14 cellular contexts compared by ENCODE assay signal in the genomic region with DNA sequence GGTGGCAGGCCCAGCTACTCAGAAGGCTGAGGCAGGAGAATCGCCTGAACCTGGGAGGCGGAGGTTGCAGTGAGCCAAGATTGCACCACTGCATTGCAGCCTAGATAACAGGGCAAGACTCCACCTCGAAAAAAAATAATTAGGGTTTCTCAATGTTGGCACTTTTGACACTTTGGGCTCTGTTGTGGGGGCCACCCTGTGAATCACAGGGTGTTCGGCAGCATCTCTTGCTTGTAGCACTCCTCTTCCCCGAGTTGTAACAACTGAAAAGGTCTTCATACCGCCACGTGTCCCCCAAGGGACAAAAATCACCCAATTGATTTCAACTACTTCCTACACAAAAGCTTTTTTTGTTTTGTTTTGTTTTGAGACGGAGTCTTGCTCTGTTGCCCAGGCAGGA. TPM values are rescaled to one million over a fixed set of nuclear protein-coding genes. Genes with fewer than 3 reads are reported as not detected.
A peak's percentile ranks its signal among the peaks of the same experiment; 100 is the strongest.
DNase-seq lines count a peak whose midpoint lies in the region; ATAC-seq and TF ChIP-seq lines count a peak whose summit lies in the region.
"Had no signal": no experiment of that assay in that cellular context is flagged by ENCODE, and none has a peak within 500 bp of the region (broad histone marks: within the 10 kb centered on the region; RNA-seq: fewer than 3 reads in every experiment).

No MANE protein-coding gene starts in this region.

- H3K4me1 ChIP-seq in BLaER1 treated with 17β-estradiol and CSF1 and Interleukin-3, amounts not matched to agents 10 nM and 100 nM, result peaks cover 13 to 49% (median 32%) of the 10 kb centered on the region in 10 experiments

- TF ChIP-seq CTCF in NB4 (IDR thresholded peaks at IDR 0.05; ENCODE audit: low read depth, low read length), result no peak
- TF ChIP-seq CTCF in activated CD8-positive, alpha-beta T cell treated with anti-CD3 and anti-CD28 coated beads for 36 hours (IDR thresholded peaks at IDR 0.05), result no peak

- peak overlapping the region in 6 of 11 experiments; percentile 7 to 54 (median 28); a peak in 8 of 22 replicates for H3K9ac ChIP-seq in BLaER1 treated with 17β-estradiol and CSF1 and Interleukin-3, amounts not matched to agents 10 nM and 100 nM

- intact Hi-C loops in activated CD8-positive, alpha-beta T cell treated with anti-CD3 and anti-CD28 coated beads for 36 hours (cut with micrococcal nuclease), result loop anchor here (2.0 to 5.0 kb wide), 2 partner anchors 53 to 223 kb away; a partner anchor contains a TSS
- intact Hi-C loops in cardiac septum (cut with DNase I), result loop anchor here (2.0 to 10.0 kb wide), 2 partner anchors 223 to 611 kb away; no protein-coding TSS in a partner anchor

- ATAC-seq in activated CD8-positive, alpha-beta T cell treated with anti-CD3 and anti-CD28 coated beads for 36 hours, result no peak
- ATAC-seq in memory B cell (ENCODE audit: low read depth) (peak; percentile 27), HG03039 (IDR thresholded peaks at IDR 0.05; ENCODE audit: unreplicated experiment) (no peak)

- H3K9me3 ChIP-seq in BLaER1 treated with 17β-estradiol and CSF1 and Interleukin-3, amounts not matched to agents 10 nM and 100 nM (replicated peaks in 1 of 11), result no peaks in the 10 kb centered on the region
- H3K9me3 ChIP-seq: A549, Caco-2 had no signal

- H3K27me3 Mint-ChIP-seq in activated CD8-positive, alpha-beta T cell treated with anti-CD3 and anti-CD28 coated beads for 36 hours, result peaks cover 7% of the 10 kb centered on the region
- peaks cover 14% of the 10 kb centered on the region for H3K27me3 Mint-ChIP-seq in memory B cell

- no peak for TF ChIP-seq POLR2A in NB4 (IDR thresholded peaks at IDR 0.05; ENCODE audit: extremely low read depth, insufficient read length)

- peaks cover 4% of the 10 kb centered on the region for H3K9me3 Mint-ChIP-seq in activated CD8-positive, alpha-beta T cell treated with anti-CD3 and anti-CD28 coated beads for 36 hours
- H3K9me3 Mint-ChIP-seq in memory B cell, result no peaks in the 10 kb centered on the region

- H3K4me2 ChIP-seq in BLaER1 treated with 17β-estradiol and CSF1 and Interleukin-3, amounts not matched to agents 10 nM and 100 nM, result peak overlapping the region; percentile 32 to 74 (median 67); a peak in 21 of 22 replicates
- H3K4me2 ChIP-seq: A549 had no signal

- peaks cover 0 to 6% (median 0%) of the 10 kb centered on the region in 11 experiments; a peak in 1 of 22 replicates for H3K27me3 ChIP-seq in BLaER1 treated with 17β-estradiol and CSF1 and Interleukin-3, amounts not matched to agents 10 nM and 100 nM

- 0 out of 22 replicates have a peak, but pooled peaks cover 0 to 3% (median 0%) of the 10 kb centered on the region in 11 experiments for H3K36me3 ChIP-seq in BLaER1 treated with 17β-estradiol and CSF1 and Interleukin-3, amounts not matched to agents 10 nM and 100 nM

- DNase-seq in NB4 (ENCODE audit: low read depth) (peak; percentile 54), memory B cell (ENCODE audit: low spot score in 2 of 2) (peak in 1 of 2 donors; percentile 5), SHP77 (lab: John Stamatoyannopoulos, UW) (no peak), cardiac septum (ENCODE audit: low spot score) (no peak)
- DNase-seq in activated CD8-positive, alpha-beta T cell treated with anti-CD3 and anti-CD28 coated beads for 36 hours, result no peak
- no peak for DNase-seq in NK-92 treated with Interleukin-12 subunit alpha and Interleukin-12 subunit beta, amount 100 ng/mL, for 24 hours (lab: John Stamatoyannopoulos, UW)
- DNase-seq: EL, IMR-90, NCI-H1436 treated with DMSO at 0.1 percent for 48 hours had no signal

- H3K4me3 ChIP-seq in BLaER1 treated with 17β-estradiol and CSF1 and Interleukin-3, amounts not matched to agents 10 nM and 100 nM, result no peak overlapping the region
- no peak overlapping the region for H3K4me3 ChIP-seq in NB4 (ENCODE audit: low read depth, low read length)
- H3K4me3 ChIP-seq: A549 had no signal

- H3K4me3 Mint-ChIP-seq in activated CD8-positive, alpha-beta T cell treated with anti-CD3 and anti-CD28 coated beads for 36 hours, result no peak overlapping the region
- peak overlapping the region; percentile 24 for H3K4me3 Mint-ChIP-seq in memory B cell

- peaks cover 60% of the 10 kb centered on the region for H3K4me1 Mint-ChIP-seq in activated CD8-positive, alpha-beta T cell treated with anti-CD3 and anti-CD28 coated beads for 36 hours (ENCODE audit: low read depth)
- H3K4me1 Mint-ChIP-seq in memory B cell, result peaks cover 10% of the 10 kb centered on the region

- POLR2A ChIA-PET in activated CD8-positive, alpha-beta T cell treated with anti-CD3 and anti-CD28 coated beads for 36 hours (lab: Charles Lee), result interaction anchor here (0.6 to 2.3 kb wide), 9 partner anchors 9 to 191 kb away, joined by 3 to 9 read pairs (median 3); no protein-coding TSS in a partner anchor

- H3K36me3 Mint-ChIP-seq in activated CD8-positive, alpha-beta T cell treated with anti-CD3 and anti-CD28 coated beads for 36 hours (ENCODE audit: low read depth), result no peaks in the 10 kb centered on the region
- H3K36me3 Mint-ChIP-seq in memory B cell, result peaks cover 2% of the 10 kb centered on the region
- H3K36me3 Mint-ChIP-seq: CD14-positive monocyte had no signal

- no peaks in the 10 kb centered on the region for H4K20me1 ChIP-seq in BLaER1 treated with 17β-estradiol and CSF1 and Interleukin-3, amounts not matched to agents 10 nM and 100 nM

- CTCF ChIA-PET in activated CD8-positive, alpha-beta T cell treated with anti-CD3 and anti-CD28 coated beads for 36 hours (lab: Charles Lee), result interaction anchor here (0.6 to 5.1 kb wide), 33 partner anchors 8 to 602 kb away, joined by 3 to 49 read pairs (median 6); a partner anchor contains a TSS

- H3K27ac Mint-ChIP-seq in activated CD8-positive, alpha-beta T cell treated with anti-CD3 and anti-CD28 coated beads for 36 hours, result peak overlapping the region; percentile 30
- H3K27ac Mint-ChIP-seq in memory B cell, result no peak overlapping the region
- H3K27ac Mint-ChIP-seq: CD14-positive monocyte had no signal

- H3K27ac ChIP-seq in BLaER1 treated with 17β-estradiol and CSF1 and Interleukin-3, amounts not matched to agents 10 nM and 100 nM, result peak overlapping the region in 7 of 11 experiments; percentile 5 to 52 (median 43); a peak in 9 of 22 replicates

RNA-seq across cellular contexts. Expression of a gene that starts 53.2 kb away (rescaled TPM):
- 10 to 100 TPM; 38.3 to 40.9 TPM for total RNA-seq in activated CD8-positive, alpha-beta T cell treated with anti-CD3 and anti-CD28 coated beads for 36 hours
- total RNA-seq in cardiac septum, result 4.3 TPM
